ENCODE assay signal across 15 cellular contexts in genomic region chrX:68868316-68868715, GRCh38.
"Had no signal": no experiment of that assay in that cellular context is flagged by ENCODE, and none has a peak within 500 bp of the region (broad histone marks: within the 10 kb centered on the region; RNA-seq: fewer than 3 reads in every experiment).

No MANE protein-coding gene starts in this region.

- H3K9me3 ChIP-seq: pancreas, SJSA1, suprapubic skin, upper lobe of left lung had no signal

- H3K4me1 ChIP-seq: pancreas, SJSA1, suprapubic skin, upper lobe of left lung had no signal

- H3K4me3 Mint-ChIP-seq: activated B cell treated with CpG ODN at 0.5 μM for 24 hours; activated T-helper 1 cell treated with anti-CD3 and anti-CD28 coated beads, Interleukin-12 subunit alpha, Interleukin-12 subunit beta, Interleukin-2, Interleukin-4 antibody, amounts not matched to agents 30 ng/mL and 10 ng/mL and 1 ng/mL, durations not matched to agents 14 hours and 24 hours and 36 hours; naive B cell had no signal

- ATAC-seq: esophagus mucosa; stimulated activated naive CD8-positive, alpha-beta T cell treated with anti-CD3 and anti-CD28 coated beads, Interleukin-15, Interleukin-2, amounts not matched to agents 100 U/mL and 50 U/mL, for 24 hours had no signal

- H3K27me3 ChIP-seq: pancreas, SJSA1, suprapubic skin, upper lobe of left lung had no signal

- H3K36me3 ChIP-seq: pancreas, SJSA1, suprapubic skin, upper lobe of left lung had no signal

- H3K27me3 Mint-ChIP-seq: activated B cell treated with CpG ODN at 0.5 μM for 24 hours, naive B cell had no signal

- DNase-seq: activated B cell treated with CpG ODN at 0.5 μM for 24 hours; activated CD4-positive, alpha-beta T cell treated with anti-CD3 and anti-CD28 coated beads for 48 hours; activated CD8-positive, alpha-beta memory T cell treated with anti-CD3 and anti-CD28 coated beads for 24 hours; activated naive CD4-positive, alpha-beta T cell treated with Interleukin-2 at 50 U/mL for 16 hours; aorta; kidney glomerular epithelial cell; naive B cell; pancreas; stimulated activated CD4-positive, alpha-beta T cell treated with anti-CD3 and anti-CD28 coated beads, Interleukin-4, amount 100 ng/mL, for 1 hour; stimulated activated naive CD8-positive, alpha-beta T cell treated with anti-CD3 and anti-CD28 coated beads, Interleukin-15, Interleukin-2, amounts not matched to agents 100 U/mL and 50 U/mL, for 24 hours; upper lobe of left lung had no signal

- H3K27ac ChIP-seq: pancreas, SJSA1, suprapubic skin, upper lobe of left lung had no signal

- H3K4me3 ChIP-seq: pancreas, SJSA1, suprapubic skin, upper lobe of left lung had no signal

- H3K9me3 Mint-ChIP-seq: activated B cell treated with CpG ODN at 0.5 μM for 24 hours; activated T-helper 1 cell treated with anti-CD3 and anti-CD28 coated beads, Interleukin-12 subunit alpha, Interleukin-12 subunit beta, Interleukin-2, Interleukin-4 antibody, amounts not matched to agents 30 ng/mL and 10 ng/mL and 1 ng/mL, durations not matched to agents 14 hours and 24 hours and 36 hours; naive B cell had no signal

- H3K36me3 Mint-ChIP-seq: naive B cell had no signal

- H3K27ac Mint-ChIP-seq: activated B cell treated with CpG ODN at 0.5 μM for 24 hours; activated T-helper 1 cell treated with anti-CD3 and anti-CD28 coated beads, Interleukin-12 subunit alpha, Interleukin-12 subunit beta, Interleukin-2, Interleukin-4 antibody, amounts not matched to agents 30 ng/mL and 10 ng/mL and 1 ng/mL, durations not matched to agents 14 hours and 24 hours and 36 hours had no signal
